Comparison of ENCODE assay signal across 26 cellular contexts in genomic region chr17:61774724-61775123, GRCh38.
"Had no signal": no experiment of that assay in that cellular context is flagged by ENCODE, and none has a peak within 500 bp of the region (broad histone marks: within the 10 kb centered on the region; RNA-seq: fewer than 3 reads in every experiment).

No MANE protein-coding gene starts in this region.

- H3K36me3 ChIP-seq: colonic mucosa, esophagus muscularis mucosa, esophagus squamous epithelium, gastrocnemius medialis, gastroesophageal sphincter, heart left ventricle had no signal

- H3K4me3 ChIP-seq: colonic mucosa, coronary artery, dorsolateral prefrontal cortex, esophagus muscularis mucosa, esophagus squamous epithelium, gastrocnemius medialis, gastroesophageal sphincter, heart left ventricle, heart right ventricle had no signal

- DNase-seq: colonic mucosa; cortex of kidney; dermis blood vessel endothelial cell; dorsolateral prefrontal cortex; effector CD4-positive, alpha-beta T cell; effector CD8-positive, alpha-beta T cell; effector memory CD4-positive, alpha-beta T cell; effector memory CD8-positive, alpha-beta T cell; endodermal cell; erythroblast; esophagus squamous epithelium; foreskin fibroblast; foreskin keratinocyte; foreskin melanocyte; gastrocnemius medialis; glutamatergic neuron; head of caudate nucleus; heart left ventricle; heart right ventricle had no signal

- ATAC-seq: effector memory CD8-positive, alpha-beta T cell; esophagus mucosa; foreskin keratinocyte; gastrocnemius medialis; gastroesophageal sphincter; heart left ventricle; heart right ventricle had no signal

- H3K27me3 ChIP-seq: colonic mucosa, dorsolateral prefrontal cortex, esophagus muscularis mucosa, esophagus squamous epithelium, foreskin keratinocyte, gastrocnemius medialis, gastroesophageal sphincter, heart left ventricle, heart right ventricle had no signal

- H3K27ac ChIP-seq: colonic mucosa, coronary artery, dorsolateral prefrontal cortex, epithelial cell of prostate, esophagus muscularis mucosa, esophagus squamous epithelium, foreskin keratinocyte, gastrocnemius medialis, gastroesophageal sphincter, heart left ventricle, heart right ventricle had no signal

- FAIRE-seq: colon, endothelial cell of umbilical vein had no signal

- H3K4me1 ChIP-seq: colonic mucosa, esophagus muscularis mucosa, esophagus squamous epithelium, foreskin keratinocyte, gastrocnemius medialis, gastroesophageal sphincter, heart left ventricle, heart right ventricle had no signal

- H3K9me3 ChIP-seq: colonic mucosa, gastrocnemius medialis had no signal
